8 cellular contexts compared by ENCODE assay signal in genomic region chr3:171049831-171050444, GRCh38. TPM values are rescaled to one million over a fixed set of nuclear protein-coding genes. Genes with fewer than 3 reads are reported as not detected.
A peak's percentile ranks its signal among the peaks of the same experiment; 100 is the strongest.
DNase-seq lines count a peak whose midpoint lies in the region; ATAC-seq lines count a peak whose summit lies in the region.

No MANE protein-coding gene starts in this region.

- no peaks in the 10 kb centered on the region for H3K9me2 ChIP-seq in Karpas-422 (replicated peaks; ENCODE audit: insufficient read depth, low read length)

- H3K36me3 ChIP-seq in Karpas-422 (ENCODE audit: insufficient read depth, low read length): no peaks in the 10 kb centered on the region

- H3K27me3 ChIP-seq in Karpas-422 (ENCODE audit: low read length): no peaks in the 10 kb centered on the region

- H3K4me3 ChIP-seq in Karpas-422 (ENCODE audit: low read length): no peak overlapping the region

- DNase-seq in NCI-H2029 (lab: John Stamatoyannopoulos, UW) (peak; percentile 6), NCI-H2029 treated with DMSO at 0.1 percent for 48 hours (lab: John Stamatoyannopoulos, UW) (no peak), Karpas-422 (peak; percentile 73), SK-MEL-5 (ENCODE audit: low read depth, low spot score) (peak; percentile 89), astrocyte of the hippocampus (ENCODE audit: low read depth, low spot score) (peak; percentile 77), hypothalamus (lab: John Stamatoyannopoulos, UW) (peak in 28 of 51 donors; percentile 1 to 63 (median 18))
- peak; percentile 11 to 24 for DNase-seq in stimulated activated CD4-positive, alpha-beta T cell treated with anti-CD3 and anti-CD28 coated beads, Interleukin-15, amount 100 ng/mL, for 48 hours (ENCODE audit: low read depth in 2 of 2)

- ATAC-seq in GM21825 (IDR thresholded peaks at IDR 0.05; ENCODE audit: unreplicated experiment): peak; percentile 90

- no peak overlapping the region for H3K9ac ChIP-seq in Karpas-422 (ENCODE audit: low read length)

- H3K9me3 ChIP-seq in Karpas-422 (ENCODE audit: low read length): no peaks in the 10 kb centered on the region

- no peak overlapping the region for H2AFZ ChIP-seq in Karpas-422 (ENCODE audit: low read length)

- no peak overlapping the region for H3K27ac ChIP-seq in Karpas-422 (ENCODE audit: low read length)

- in situ Hi-C loops in SK-MEL-5 (cut with HindIII; ENCODE audit: low pct_unique_long_range_greater_than_20kb, low sequenced_read_pairs): no loop called here

- H3K79me2 ChIP-seq in Karpas-422 (ENCODE audit: low read length): no peaks in the 10 kb centered on the region

- no peaks in the 10 kb centered on the region for H3K4me1 ChIP-seq in Karpas-422 (ENCODE audit: low read length)

- H3K4me2 ChIP-seq in Karpas-422 (ENCODE audit: low read depth, low read length, poor library complexity, severe bottlenecking): no peak overlapping the region

- no peaks in the 10 kb centered on the region for H4K20me1 ChIP-seq in Karpas-422 (ENCODE audit: insufficient read depth, low read depth, low read length)

RNA-seq across cellular contexts. Expression of gene SLC2A2, which starts 23.4 kb away (rescaled TPM):
- total RNA-seq in Karpas-422 (2014; rRNA removed; shearing (Covaris generic); ENCODE audit: low replicate concordance): not detected in 2 replicates
- not detected in 2 replicates for total RNA-seq in SK-MEL-5 (2014; rRNA removed; shearing (Covaris generic))
- not detected in 2 replicates for polyA plus RNA-seq in SK-MEL-5 (2015; cell fraction: cytosol; rRNA removed)
- polyA plus RNA-seq in SK-MEL-5 (2015; cell fraction: nucleus; rRNA removed): not detected in 2 replicates
